1 cellular context compared by ENCODE assay signal in genomic region chr9:38016375-38017120, GRCh38.
TF ChIP-seq lines count a peak whose summit lies in the region.

No MANE protein-coding gene starts in this region.

TF ChIP-seq in IMR-90, 13 proteins besides CTCF, POLR2A, EP300 and RAD21 (continued from another document):
- no peak for TF ChIP-seq ELK1 (IDR thresholded peaks at IDR 0.05; ENCODE audit: borderline replicate concordance, low read depth, low read length)
- TF ChIP-seq NFE2L2 (IDR thresholded peaks at IDR 0.05; ENCODE audit: low read depth, low read length): no peak
- TF ChIP-seq CHD1 (IDR thresholded peaks at IDR 0.05; ENCODE audit: low read depth, low read length): no peak
- no peak for TF ChIP-seq RFX5 (IDR thresholded peaks at IDR 0.05; ENCODE audit: low read depth, low read length)
- no peak for TF ChIP-seq BHLHE40 (IDR thresholded peaks at IDR 0.05; ENCODE audit: low read depth, low read length)
- TF ChIP-seq MAFK (IDR thresholded peaks at IDR 0.05; ENCODE audit: low read depth, low read length): peak; percentile 63; the same call in 1 of the 2 replicates
TF ChIP-seq in IMR-90: peak in this region for 3.
